ENCODE assay signal across 8 cellular contexts in genomic region chrX:73943572-73943899, GRCh38.
DNase-seq lines count a peak whose midpoint lies in the region; ATAC-seq and TF ChIP-seq lines count a peak whose summit lies in the region.

No MANE protein-coding gene starts in this region.

- H3K36me3 ChIP-seq in iPS-18a (ENCODE audit: control insufficient read depth, low read depth, low read length), result peaks cover 15% of the 10 kb centered on the region

- ATAC-seq in activated B cell treated with CpG ODN at 0.5 μM for 24 hours (ENCODE audit: low read depth), result no peak
- peak in 1 of 2 donors; percentile 2 for ATAC-seq in stimulated activated naive B cell treated with anti-CD40 and anti-IgM and Interleukin-4, amounts not matched to agents 10 μg/mL and 1 μg/mL and 100 μg/mL, for 72 hours (replicated peaks)
- no peak for ATAC-seq in HG03571 (IDR thresholded peaks at IDR 0.05; ENCODE audit: unreplicated experiment)
- no peak for ATAC-seq in GM21360 (IDR thresholded peaks at IDR 0.05; ENCODE audit: unreplicated experiment)

- peak overlapping the region; percentile 95 for H3K4me3 Mint-ChIP-seq in activated B cell treated with CpG ODN at 0.5 μM for 24 hours
- peak overlapping the region; percentile 90 to 97 for H3K4me3 Mint-ChIP-seq in stimulated activated naive B cell treated with anti-CD40 and anti-IgM and Interleukin-4, amounts not matched to agents 10 μg/mL and 1 μg/mL and 100 μg/mL, for 72 hours

- peak overlapping the region; percentile 46 for H3K4me3 ChIP-seq in iPS-18a (ENCODE audit: low read length)

- no peaks in the 10 kb centered on the region for H3K27me3 Mint-ChIP-seq in activated B cell treated with CpG ODN at 0.5 μM for 24 hours
- H3K27me3 Mint-ChIP-seq in stimulated activated naive B cell treated with anti-CD40 and anti-IgM and Interleukin-4, amounts not matched to agents 10 μg/mL and 1 μg/mL and 100 μg/mL, for 72 hours, result no peaks in the 10 kb centered on the region

- peaks cover 21% of the 10 kb centered on the region for H3K4me1 Mint-ChIP-seq in activated B cell treated with CpG ODN at 0.5 μM for 24 hours
- peaks cover 5 to 7% of the 10 kb centered on the region in 2 donors for H3K4me1 Mint-ChIP-seq in stimulated activated naive B cell treated with anti-CD40 and anti-IgM and Interleukin-4, amounts not matched to agents 10 μg/mL and 1 μg/mL and 100 μg/mL, for 72 hours

- no peaks in the 10 kb centered on the region for H3K9me3 ChIP-seq in iPS-18a (ENCODE audit: control insufficient read depth, low read depth, low read length)

- TF ChIP-seq CTCF in activated B cell treated with CpG ODN at 0.5 μM for 24 hours (IDR thresholded peaks at IDR 0.05), result no peak

- H3K36me3 Mint-ChIP-seq in activated B cell treated with CpG ODN at 0.5 μM for 24 hours (ENCODE audit: low read depth), result peaks cover 13% of the 10 kb centered on the region
- peaks cover 5 to 15% of the 10 kb centered on the region in 2 donors for H3K36me3 Mint-ChIP-seq in stimulated activated naive B cell treated with anti-CD40 and anti-IgM and Interleukin-4, amounts not matched to agents 10 μg/mL and 1 μg/mL and 100 μg/mL, for 72 hours

- peak overlapping the region; percentile 52 for H3K27ac ChIP-seq in iPS-18a (ENCODE audit: low read length)

- H3K27me3 ChIP-seq in iPS-18a (ENCODE audit: control insufficient read depth, insufficient read depth, low read length), result no peaks in the 10 kb centered on the region

- peaks cover 5% of the 10 kb centered on the region for H3K4me1 ChIP-seq in iPS-18a (ENCODE audit: control insufficient read depth, low read depth, low read length)

- peak overlapping the region; percentile 94 for H3K27ac Mint-ChIP-seq in activated B cell treated with CpG ODN at 0.5 μM for 24 hours
- H3K27ac Mint-ChIP-seq in stimulated activated naive B cell treated with anti-CD40 and anti-IgM and Interleukin-4, amounts not matched to agents 10 μg/mL and 1 μg/mL and 100 μg/mL, for 72 hours, result peak overlapping the region; percentile 97

- peak; percentile 43 for DNase-seq in DMS 273 (lab: John Stamatoyannopoulos, UW; ENCODE audit: unreplicated experiment)
- DNase-seq in DMS 273 treated with DMSO at 0.1 percent for 48 hours (lab: John Stamatoyannopoulos, UW), result no peak
- no peak for DNase-seq in activated B cell treated with CpG ODN at 0.5 μM for 24 hours
- no peak for DNase-seq in stimulated activated naive B cell treated with anti-CD40 and anti-IgM and Interleukin-4, amounts not matched to agents 10 μg/mL and 1 μg/mL and 100 μg/mL, for 72 hours
- DNase-seq in NCI-H1436 treated with DMSO at 0.1 percent for 48 hours (lab: John Stamatoyannopoulos, UW), result no peak

- POLR2A ChIA-PET in activated B cell treated with CpG ODN at 0.5 μM for 24 hours (lab: Charles Lee), result interaction anchor here (0.6 kb wide), 1 partner anchor 661 kb away, joined by 5 read pairs; no protein-coding TSS in a partner anchor

- no peaks in the 10 kb centered on the region for H3K9me3 Mint-ChIP-seq in activated B cell treated with CpG ODN at 0.5 μM for 24 hours
- H3K9me3 Mint-ChIP-seq in stimulated activated naive B cell treated with anti-CD40 and anti-IgM and Interleukin-4, amounts not matched to agents 10 μg/mL and 1 μg/mL and 100 μg/mL, for 72 hours, result no peaks in the 10 kb centered on the region

- CTCF ChIA-PET in activated B cell treated with CpG ODN at 0.5 μM for 24 hours (lab: Charles Lee), result interaction anchor here (0.5 kb wide), 1 partner anchor 438 kb away, joined by 4 read pairs; no protein-coding TSS in a partner anchor

- H3K9ac ChIP-seq in iPS-18a (ENCODE audit: low read length), result peak overlapping the region; percentile 48

- intact Hi-C loops in activated B cell treated with CpG ODN at 0.5 μM for 24 hours (cut with micrococcal nuclease), result no loop called here
